ENCODE assay signal across 28 cellular contexts in genomic region chr14:94663965-94664704, GRCh38. TPM values are rescaled to one million over a fixed set of nuclear protein-coding genes. Genes with fewer than 3 reads are reported as not detected.
DNase-seq lines count a peak whose midpoint lies in the region; ATAC-seq and TF ChIP-seq lines count a peak whose summit lies in the region.
"Had no signal": no experiment of that assay in that cellular context is flagged by ENCODE, and none has a peak within 500 bp of the region (broad histone marks: within the 10 kb centered on the region; RNA-seq: fewer than 3 reads in every experiment).

No MANE protein-coding gene starts in this region.

- no peaks in the 10 kb centered on the region for H3K36me3 ChIP-seq in ovary

- no peaks in the 10 kb centered on the region for H3K36me3 Mint-ChIP-seq in activated T-cell treated with anti-CD3 and anti-CD28 coated beads, Interleukin-2, amount 50 U/mL, for 24 hours (ENCODE audit: low read depth)
- H3K36me3 Mint-ChIP-seq: activated naive CD8-positive, alpha-beta T cell treated with anti-CD3 and anti-CD28 coated beads for 36 hours had no signal

- no peak overlapping the region for H3K27ac ChIP-seq in ovary
- H3K27ac ChIP-seq: C4-2B had no signal

- TF ChIP-seq CTCF in ovary (IDR thresholded peaks at IDR 0.05) = no peak

- no peaks in the 10 kb centered on the region for H3K4me1 ChIP-seq in ovary (ENCODE audit: insufficient read depth)

- H3K4me1 Mint-ChIP-seq in activated T-cell treated with anti-CD3 and anti-CD28 coated beads, Interleukin-2, amount 50 U/mL, for 24 hours (ENCODE audit: low read depth) = no peaks in the 10 kb centered on the region
- H3K4me1 Mint-ChIP-seq: T-helper 17 cell had no signal

- no peaks in the 10 kb centered on the region for H3K27me3 ChIP-seq in ovary

- no peak overlapping the region for H3K4me3 ChIP-seq in ovary

- TF ChIP-seq EP300 in ovary (IDR thresholded peaks at IDR 0.05) = no peak

- no peaks in the 10 kb centered on the region for H3K9me3 Mint-ChIP-seq in activated T-cell treated with anti-CD3 and anti-CD28 coated beads, Interleukin-2, amount 50 U/mL, for 24 hours
- H3K9me3 Mint-ChIP-seq: effector memory CD8-positive, alpha-beta T cell had no signal

- DNase-seq in CD1c-positive myeloid dendritic cell (ENCODE audit: extremely low spot score) (peak; percentile 81), MV-4-11 (lab: John Stamatoyannopoulos, UW) (peak; percentile 90), ecto neural progenitor cell (ENCODE audit: low spot score) (peak; percentile 36), pulmonary artery endothelial cell (ENCODE audit: low read depth, low spot score) (peak; percentile 72), ovary (no peak)
- DNase-seq in activated T-cell treated with anti-CD3 and anti-CD28 coated beads, Interleukin-2, amount 50 U/mL, for 24 hours = no peak
- DNase-seq: activated gamma-delta T cell; activated naive CD8-positive, alpha-beta T cell treated with anti-CD3 and anti-CD28 coated beads for 36 hours; anterior cingulate cortex; Calu3; DMS79; effector memory CD8-positive, alpha-beta T cell; erythroblast; GDM1; kidney; left ventricle myocardium superior; NCI-H1105; NCI-H187; NCI-H2171; NCI-H510A treated with DMSO at 0.1 percent for 48 hours; OCI-M1; stimulated activated CD4-positive, alpha-beta T cell treated with anti-CD3 and anti-CD28 coated beads, Interleukin-15, amount 100 ng/mL, for 24 hours; stimulated activated CD4-positive, alpha-beta T cell treated with anti-CD3 and anti-CD28 coated beads, Interleukin-4, amount 100 ng/mL, for 4 hours; T-helper 17 cell; trophoblast cell had no signal

- intact Hi-C loops in ovary (cut with DNase I) = no loop called here

- ATAC-seq in GM18909 (IDR thresholded peaks at IDR 0.05; ENCODE audit: poor library complexity, unreplicated experiment) = no peak
- ATAC-seq: effector memory CD8-positive, alpha-beta T cell; left ventricle myocardium superior; T-helper 17 cell had no signal

- 79 to 87% (median 80%) methylated on average over 11 of the region's 11 CpGs for WGBS in ovary, 3 donors

- H3K4me3 Mint-ChIP-seq in activated T-cell treated with anti-CD3 and anti-CD28 coated beads, Interleukin-2, amount 50 U/mL, for 24 hours = no peak overlapping the region
- H3K4me3 Mint-ChIP-seq: activated naive CD8-positive, alpha-beta T cell treated with anti-CD3 and anti-CD28 coated beads for 36 hours; effector memory CD8-positive, alpha-beta T cell; T-helper 17 cell had no signal

- peaks cover 59% of the 10 kb centered on the region for H3K27me3 Mint-ChIP-seq in activated T-cell treated with anti-CD3 and anti-CD28 coated beads, Interleukin-2, amount 50 U/mL, for 24 hours

- no peak overlapping the region for H3K27ac Mint-ChIP-seq in activated T-cell treated with anti-CD3 and anti-CD28 coated beads, Interleukin-2, amount 50 U/mL, for 24 hours
- H3K27ac Mint-ChIP-seq: activated naive CD8-positive, alpha-beta T cell treated with anti-CD3 and anti-CD28 coated beads for 36 hours; effector memory CD8-positive, alpha-beta T cell; progenitor cell of endocrine pancreas; T-helper 17 cell had no signal

- no peaks in the 10 kb centered on the region for H3K9me3 ChIP-seq in ovary

- TF ChIP-seq POLR2A in ovary (IDR thresholded peaks at IDR 0.05) = no peak

RNA-seq across cellular contexts. Expression of gene SERPINA3, which starts 51.9 kb away (rescaled TPM):
- 0.63 and 1.5 TPM in 2 replicates for total RNA-seq in pulmonary artery endothelial cell
- total RNA-seq in ovary = 100 to 1,000 TPM in 5 of 7 donors, 10 to 100 TPM in 2; 49.6 to 291 (median 259) TPM
- polyA plus RNA-seq in ovary = 100 to 1,000 TPM in 1 of 2 donors, 10 to 100 TPM in 1; 97.4 to 212 TPM
- total RNA-seq: activated naive CD8-positive, alpha-beta T cell treated with anti-CD3 and anti-CD28 coated beads for 36 hours; T-helper 17 cell had no signal

Comparison
In these comparisons a context has a peak if more than half of its experiments do, and no peak if none do; other contexts are left out.
1. DNase-seq: peak in CD1c-positive myeloid dendritic cell (single experiment), MV-4-11 (single experiment), ecto neural progenitor cell (single experiment) and pulmonary artery endothelial cell (single experiment); none in ovary (0 of 5) and activated T-cell treated with anti-CD3 and anti-CD28 coated beads, Interleukin-2, amount 50 U/mL, for 24 hours (single experiment).
2. RNA of gene SERPINA3, which starts 51.9 kb away (total RNA-seq): 49.6 to 291 TPM in ovary; 0.63 to 1.5 TPM in pulmonary artery endothelial cell; every median in the first group is over 10 times any median in the second.